ENCODE assay signal across 11 cellular contexts in genomic region chr1:208030320-208031091, GRCh38.
DNase-seq lines count a peak whose midpoint lies in the region; ATAC-seq and TF ChIP-seq lines count a peak whose summit lies in the region.
"Had no signal": no experiment of that assay in that cellular context is flagged by ENCODE, and none has a peak within 500 bp of the region (broad histone marks: within the 10 kb centered on the region; RNA-seq: fewer than 3 reads in every experiment).

No MANE protein-coding gene starts in this region.

- H3K4me1 ChIP-seq in muscle layer of duodenum (ENCODE audit: control insufficient read depth in 1 of 2, insufficient read depth in 2 of 2, low read length in 2 of 2) (peaks cover 20 to 33% of the 10 kb centered on the region in 2 donors), urinary bladder (ENCODE audit: insufficient read depth) (no peaks in the 10 kb centered on the region)

- DNase-seq in RPMI7951 (ENCODE audit: low read depth) (peak; percentile 95), fibroblast of mammary gland (ENCODE audit: low read depth) (peak; percentile 34), Ammon's horn (ENCODE audit: low spot score) (no peak)
- DNase-seq in activated CD4-positive, alpha-beta T cell treated with anti-CD3 and anti-CD28 coated beads, Interleukin-2, amount 10 ng/mL, durations not matched to agents 7 days and 5 days: no peak
- DNase-seq: activated CD4-positive, alpha-beta T cell treated with anti-CD3 and anti-CD28 coated beads, Interleukin-2, amount 50 U/mL, for 1 hour; activated naive CD4-positive, alpha-beta T cell treated with anti-CD3 and anti-CD28 coated beads, Interleukin-2, amount 50 U/mL, for 16 hours; GF-D8 had no signal

- no peak overlapping the region for H3K4me3 Mint-ChIP-seq in activated CD4-positive, alpha-beta T cell treated with anti-CD3 and anti-CD28 coated beads, Interleukin-2, amount 10 ng/mL, durations not matched to agents 7 days and 5 days

- no peak overlapping the region for H3K27ac Mint-ChIP-seq in activated CD4-positive, alpha-beta T cell treated with anti-CD3 and anti-CD28 coated beads, Interleukin-2, amount 10 ng/mL, durations not matched to agents 7 days and 5 days

- no peaks in the 10 kb centered on the region for H3K9me3 Mint-ChIP-seq in activated CD4-positive, alpha-beta T cell treated with anti-CD3 and anti-CD28 coated beads, Interleukin-2, amount 10 ng/mL, durations not matched to agents 7 days and 5 days

- H3K36me3 ChIP-seq in muscle layer of duodenum (ENCODE audit: control insufficient read depth in 1 of 2, insufficient read depth in 2 of 2, low read length in 2 of 2) (peaks cover 14 to 39% of the 10 kb centered on the region in 2 donors), urinary bladder (ENCODE audit: insufficient read depth) (no peaks in the 10 kb centered on the region)

- no peaks in the 10 kb centered on the region for H3K36me3 Mint-ChIP-seq in activated CD4-positive, alpha-beta T cell treated with anti-CD3 and anti-CD28 coated beads, Interleukin-2, amount 10 ng/mL, durations not matched to agents 7 days and 5 days (ENCODE audit: low read depth)

- no peak for ATAC-seq in GM19395 (IDR thresholded peaks at IDR 0.05; ENCODE audit: unreplicated experiment)

- WGBS in urinary bladder: 18% methylated on average over 11 of the region's 11 CpGs

- H3K27ac ChIP-seq in muscle layer of duodenum (ENCODE audit: low read length): peak overlapping the region; percentile 74
- H3K27ac ChIP-seq in urinary bladder (ENCODE audit: low read depth): peak overlapping the region; percentile 31
- H3K27ac ChIP-seq: SK-N-MC had no signal

- POLR2A ChIA-PET in activated CD4-positive, alpha-beta T cell treated with anti-CD3 and anti-CD28 coated beads, Interleukin-2, amount 10 ng/mL, durations not matched to agents 7 days and 5 days (lab: Charles Lee): no interaction called here

- H3K9me3 ChIP-seq in muscle layer of duodenum (ENCODE audit: control insufficient read depth in 1 of 2, low read length in 2 of 2): no peaks in the 10 kb centered on the region

- H3K27me3 Mint-ChIP-seq in activated CD4-positive, alpha-beta T cell treated with anti-CD3 and anti-CD28 coated beads, Interleukin-2, amount 10 ng/mL, durations not matched to agents 7 days and 5 days: peaks cover 10% of the 10 kb centered on the region

- H3K4me3 ChIP-seq in fibroblast of mammary gland (ENCODE audit: control insufficient read depth, low read depth, low read length) (no peak overlapping the region), muscle layer of duodenum (ENCODE audit: low read depth in 1 of 2, low read length in 2 of 2) (no peak overlapping the region), urinary bladder (ENCODE audit: low read depth, low read length) (no peak overlapping the region)
- H3K4me3 ChIP-seq: SK-N-MC had no signal

- H3K27me3 ChIP-seq in muscle layer of duodenum (ENCODE audit: low read depth, low read length): no peaks in the 10 kb centered on the region

- CTCF ChIA-PET in activated CD4-positive, alpha-beta T cell treated with anti-CD3 and anti-CD28 coated beads, Interleukin-2, amount 10 ng/mL, durations not matched to agents 7 days and 5 days (lab: Charles Lee): interaction anchor here (0.9 to 1.3 kb wide), 2 partner anchors 17 to 214 kb away, joined by 3 read pairs; partner anchors contain the start of gene PLXNA2

- no peak for TF ChIP-seq CTCF in fibroblast of mammary gland (conservative IDR thresholded peaks at IDR 0.05; ENCODE audit: control insufficient read depth, insufficient read depth, low read depth, low read length)

- H3K4me1 Mint-ChIP-seq in activated CD4-positive, alpha-beta T cell treated with anti-CD3 and anti-CD28 coated beads, Interleukin-2, amount 10 ng/mL, durations not matched to agents 7 days and 5 days: no peaks in the 10 kb centered on the region

Comparison
In these comparisons a context has a peak if more than half of its experiments do, and no peak if none do; other contexts are left out.
1. DNase-seq: peak in RPMI7951 (single experiment) and fibroblast of mammary gland (single experiment); none in Ammon's horn (single experiment) and activated CD4-positive, alpha-beta T cell treated with anti-CD3 and anti-CD28 coated beads, Interleukin-2, amount 10 ng/mL, durations not matched to agents 7 days and 5 days (single experiment).